ENCODE assay signal across 16 cellular contexts in genomic region chr3:133758969-133759739, GRCh38. TPM values are rescaled to one million over a fixed set of nuclear protein-coding genes. Genes with fewer than 3 reads are reported as not detected.
DNase-seq lines count a peak whose midpoint lies in the region; ATAC-seq and TF ChIP-seq lines count a peak whose summit lies in the region.
"Had no signal": no experiment of that assay in that cellular context is flagged by ENCODE, and none has a peak within 500 bp of the region (broad histone marks: within the 10 kb centered on the region; RNA-seq: fewer than 3 reads in every experiment).

No MANE protein-coding gene starts in this region.

- H3K9me2 ChIP-seq in GM23338 (ENCODE audit: insufficient read depth): 0 out of 2 replicates have a peak, but pooled peaks cover 5% of the 10 kb centered on the region

- H3F3A ChIP-seq in GM23338 (replicated peaks; ENCODE audit: low read depth): no peaks in the 10 kb centered on the region

- H3K27me3 ChIP-seq in GM23338 (ENCODE audit: insufficient read depth) (no peaks in the 10 kb centered on the region), NT2/D1 (ENCODE audit: insufficient read depth, insufficient read length) (peaks cover 2% of the 10 kb centered on the region), endodermal cell (ENCODE audit: control insufficient read depth, insufficient read depth, low read length, poor library complexity, severe bottlenecking) (peaks cover 12% of the 10 kb centered on the region), sigmoid colon (no peaks in the 10 kb centered on the region)

- peak overlapping the region; percentile 34 for H3K9ac ChIP-seq in NT2/D1 (ENCODE audit: insufficient read length, low read depth)
- H3K9ac ChIP-seq in endodermal cell (ENCODE audit: extremely low read depth, low read length, poor library complexity, severe bottlenecking): no peak overlapping the region

- 83 to 86% methylated on average over 6 to 8 of the region's 8 CpGs for WGBS in endodermal cell (ENCODE audit: insufficient coverage in 1 of 2, insufficient read length in 1 of 2), 2 experiments
- WGBS in sigmoid colon, 2 donors: 85 to 86% methylated on average over 8 of the region's 8 CpGs

- H3K36me3 Mint-ChIP-seq in GM23338 (ENCODE audit: low read depth) (no peaks in the 10 kb centered on the region), endodermal cell (ENCODE audit: low read depth) (no peaks in the 10 kb centered on the region)
- H3K36me3 Mint-ChIP-seq: CD4-positive, alpha-beta memory T cell had no signal

- H3K4me3 Mint-ChIP-seq in GM23338 (no peak overlapping the region), endodermal cell (no peak overlapping the region)
- H3K4me3 Mint-ChIP-seq: CD4-positive, alpha-beta memory T cell had no signal

- peak overlapping the region; percentile 78; the same call in 1 of the 2 replicates for H2AFZ ChIP-seq in GM23338

- H3K4me1 Mint-ChIP-seq in GM23338 (peaks cover 18% of the 10 kb centered on the region), endodermal cell (peaks cover 18% of the 10 kb centered on the region)
- H3K4me1 Mint-ChIP-seq: CD4-positive, alpha-beta memory T cell had no signal

- peaks cover 7% of the 10 kb centered on the region; the same call in 1 of the 2 replicates for H3K4me1 ChIP-seq in GM23338 (ENCODE audit: insufficient read depth)
- H3K4me1 ChIP-seq in NT2/D1 (ENCODE audit: insufficient read depth, insufficient read length): peaks cover 13% of the 10 kb centered on the region
- H3K4me1 ChIP-seq in endodermal cell (ENCODE audit: control insufficient read depth, insufficient read depth, low read length): no peaks in the 10 kb centered on the region
- no peaks in the 10 kb centered on the region for H3K4me1 ChIP-seq in sigmoid colon

- H3K27ac Mint-ChIP-seq in GM23338: no peak overlapping the region
- peak overlapping the region; percentile 11 for H3K27ac Mint-ChIP-seq in endodermal cell
- H3K27ac Mint-ChIP-seq: CD4-positive, alpha-beta memory T cell had no signal

- ATAC-seq in GM23338 (peak; percentile 61), HG02759 (IDR thresholded peaks at IDR 0.05; ENCODE audit: unreplicated experiment) (no peak), GM21390 (IDR thresholded peaks at IDR 0.05; ENCODE audit: unreplicated experiment) (no peak)
- ATAC-seq: HCT116 had no signal

- H3K36me3 ChIP-seq in GM23338 (ENCODE audit: insufficient read depth) (no peaks in the 10 kb centered on the region), NT2/D1 (ENCODE audit: insufficient read depth, insufficient read length, low read length) (no peaks in the 10 kb centered on the region), endodermal cell (ENCODE audit: control insufficient read depth, insufficient read depth, low read length) (no peaks in the 10 kb centered on the region), sigmoid colon (no peaks in the 10 kb centered on the region)

- no peak overlapping the region for H3K4me2 ChIP-seq in GM23338

- no peak overlapping the region for H3K4me3 ChIP-seq in GM23338
- H3K4me3 ChIP-seq in NT2/D1 (ENCODE audit: insufficient read length, low read depth): no peak overlapping the region
- H3K4me3 ChIP-seq in endodermal cell (ENCODE audit: low read length): no peak overlapping the region
- H3K4me3 ChIP-seq in sigmoid colon: no peak overlapping the region

- H3K27ac ChIP-seq in GM23338 (ENCODE audit: low read depth) (no peak overlapping the region), endodermal cell (ENCODE audit: low read depth, low read length) (no peak overlapping the region), sigmoid colon (no peak overlapping the region)

- no peaks in the 10 kb centered on the region for H4K20me1 ChIP-seq in GM23338 (replicated peaks; ENCODE audit: insufficient read depth)

- H3K9me3 ChIP-seq in NT2/D1 (ENCODE audit: insufficient read depth, low read length) (no peaks in the 10 kb centered on the region), endodermal cell (ENCODE audit: control insufficient read depth, low read length) (no peaks in the 10 kb centered on the region), sigmoid colon (no peaks in the 10 kb centered on the region)

- no peak for TF ChIP-seq EP300 in sigmoid colon (IDR thresholded peaks at IDR 0.05)

- no peak for TF ChIP-seq POLR2A in sigmoid colon (IDR thresholded peaks at IDR 0.05)

- H3K27me3 Mint-ChIP-seq in GM23338 (ENCODE audit: insufficient read depth, low read depth, poor library complexity) (peaks cover 6% of the 10 kb centered on the region), endodermal cell (ENCODE audit: insufficient read depth) (peaks cover 2% of the 10 kb centered on the region)

- H3K9me3 Mint-ChIP-seq in GM23338: no peaks in the 10 kb centered on the region
- H3K9me3 Mint-ChIP-seq in endodermal cell: no peaks in the 10 kb centered on the region
- H3K9me3 Mint-ChIP-seq: CD4-positive, alpha-beta memory T cell had no signal

- H3K79me2 ChIP-seq in GM23338 (replicated peaks; ENCODE audit: insufficient read depth): no peaks in the 10 kb centered on the region

- TF ChIP-seq CTCF in GM23338 (conservative IDR thresholded peaks at IDR 0.05; ENCODE audit: low read depth in 2 of 2): no peak
- no peak for TF ChIP-seq CTCF in endodermal cell (conservative IDR thresholded peaks at IDR 0.05)
- TF ChIP-seq CTCF in sigmoid colon (IDR thresholded peaks at IDR 0.05): no peak

- intact Hi-C loops in sigmoid colon (cut with DNase I): no loop called here

- DNase-seq in GM23338 (ENCODE audit: low spot score) (no peak), NT2/D1 (ENCODE audit: low read depth, low spot score) (peak; percentile 33), endodermal cell (no peak), sigmoid colon (no peak)
- DNase-seq: C1 segment of cervical spinal cord; Calu3; CD4-positive, alpha-beta memory T cell; COR-L47; DMS53; DMS79 treated with DMSO at 0.1 percent for 48 hours; GOT3; H7 had no signal

TF ChIP-seq in GM23338, 12 proteins besides CTCF, POLR2A, EP300 and RAD21 (continues in another document):
- TF ChIP-seq CREB1 (CRISPR knock-in tag; IDR thresholded peaks at IDR 0.05; ENCODE audit: low read depth): no peak

RNA-seq across cellular contexts. Expression of gene TF, which starts 13.0 kb away (rescaled TPM):
- total RNA-seq in GM23338 (2014; rRNA removed; shearing (Covaris generic)): 0.76 and 2.9 TPM in 2 replicates
- polyA plus RNA-seq in GM23338 (2016; fragmentation: Nextera tagmentation; extraction: Ambion mirVana) (0.03 and 0.16 TPM in 2 replicates), sigmoid colon (10 to 100 TPM in 1 of 3 donors, under 1 TPM in 2; under 0.01 to 14.8 (median 0.60) TPM)
- total RNA-seq in endodermal cell (1 to 10 TPM in 1 of 2 donors, under 1 TPM in 1; 0.40 to 3.0 TPM), sigmoid colon (1 to 10 TPM; 1.1 to 5.8 (median 2.2) TPM)
- polyA plus RNA-seq in endodermal cell (2013, experiment 1 of 2): 1.1 TPM
- polyA plus RNA-seq in endodermal cell (2013, experiment 2 of 2): 0.66 TPM
- total RNA-seq: Daoy, H7 had no signal
- polyA plus RNA-seq: CD4-positive, alpha-beta memory T cell had no signal

RNA-seq across cellular contexts. Expression of gene SRPRB, which starts 46.5 kb away (rescaled TPM):
- total RNA-seq in GM23338 (2014; rRNA removed; shearing (Covaris generic)): 25.3 and 25.6 TPM in 2 replicates
- 25.8 and 36.0 TPM in 2 replicates for polyA plus RNA-seq in GM23338 (2016; fragmentation: Nextera tagmentation; extraction: Ambion mirVana)
- total RNA-seq in endodermal cell: 10 to 100 TPM; 26.1 to 33.6 TPM
- polyA plus RNA-seq in endodermal cell (2013, experiment 1 of 2): 29.0 TPM
- polyA plus RNA-seq in endodermal cell (2013, experiment 2 of 2): 27.4 TPM
- 10 to 100 TPM; 10.8 to 20.0 (median 15.8) TPM for total RNA-seq in sigmoid colon
- 10 to 100 TPM in 1 of 3 donors, 1 to 10 TPM in 2; 4.2 to 33.3 (median 5.5) TPM for polyA plus RNA-seq in sigmoid colon
